ENCODE assay signal across 21 cellular contexts in genomic region chr4:76882630-76883029, GRCh38. TPM values are rescaled to one million over a fixed set of nuclear protein-coding genes. Genes with fewer than 3 reads are reported as not detected.
DNase-seq lines count a peak whose midpoint lies in the region; ATAC-seq, FAIRE-seq and TF ChIP-seq lines count a peak whose summit lies in the region.
"Had no signal": no experiment of that assay in that cellular context is flagged by ENCODE, and none has a peak within 500 bp of the region (broad histone marks: within the 10 kb centered on the region; RNA-seq: fewer than 3 reads in every experiment).

No MANE protein-coding gene starts in this region.

- H3K18ac ChIP-seq in IMR-90 (ENCODE audit: low read depth, low read length): peak overlapping the region; percentile 17; the same call in 1 of the 2 replicates

- TF ChIP-seq CTCF in IMR-90 (conservative IDR thresholded peaks at IDR 0.05; ENCODE audit: low read depth, low read length) (no peak), chondrocyte (IDR thresholded peaks at IDR 0.05) (no peak), osteocyte (IDR thresholded peaks at IDR 0.05) (no peak), pancreas (IDR thresholded peaks at IDR 0.05) (no peak)

- no peaks in the 10 kb centered on the region for H3K36me3 Mint-ChIP-seq in chondrocyte (ENCODE audit: low read depth)
- H3K36me3 Mint-ChIP-seq in osteocyte (ENCODE audit: unreplicated experiment): no peaks in the 10 kb centered on the region
- H3K36me3 Mint-ChIP-seq: CD4-positive, alpha-beta memory T cell had no signal

- H2AK9ac ChIP-seq in IMR-90 (replicated peaks; ENCODE audit: low read depth, low read length, poor library complexity): peak overlapping the region; percentile 45

- no peak overlapping the region for H3K4me2 ChIP-seq in IMR-90 (ENCODE audit: low read depth, low read length)
- H3K4me2 ChIP-seq: A549, BLaER1 had no signal

- H3K56ac ChIP-seq in IMR-90 (ENCODE audit: extremely low read depth, insufficient read depth, low read length): no peak overlapping the region

- in situ Hi-C loops in IMR-90 (cut with MboI; ENCODE audit: low sequenced_read_pairs): no loop called here

- H3K4me1 ChIP-seq in IMR-90 (ENCODE audit: control insufficient read depth, insufficient read depth, low read length) (peaks cover 7% of the 10 kb centered on the region; the same call in 1 of the 2 replicates), pancreas (peaks cover 0 to 5% (median 0%) of the 10 kb centered on the region in 3 donors)
- H3K4me1 ChIP-seq: A549, BLaER1, HAP-1, Peyer's patch had no signal

- POLR2A ChIA-PET in IMR-90 (lab: Charles Lee; ENCODE audit: unreplicated experiment): no interaction called here

- H2AK5ac ChIP-seq in IMR-90 (ENCODE audit: low read depth, low read length): peak overlapping the region; percentile 87

- H3K4me3 Mint-ChIP-seq in chondrocyte (ENCODE audit: unreplicated experiment) (no peak overlapping the region), osteocyte (ENCODE audit: unreplicated experiment) (no peak overlapping the region)
- H3K4me3 Mint-ChIP-seq: CD4-positive, alpha-beta memory T cell had no signal

- no peaks in the 10 kb centered on the region for H3K9me3 ChIP-seq in IMR-90 (ENCODE audit: control insufficient read depth, insufficient read depth, low read length)
- H3K9me3 ChIP-seq in pancreas: no peaks in the 10 kb centered on the region
- H3K9me3 ChIP-seq: A549, BLaER1, HAP-1, Peyer's patch had no signal

- peak overlapping the region; percentile 37 for H2BK5ac ChIP-seq in IMR-90 (ENCODE audit: low read depth, low read length, poor library complexity, severe bottlenecking)

- H3K27me3 Mint-ChIP-seq in chondrocyte (ENCODE audit: low read depth): no peaks in the 10 kb centered on the region
- no peaks in the 10 kb centered on the region for H3K27me3 Mint-ChIP-seq in osteocyte (ENCODE audit: unreplicated experiment)

- 67% methylated on average over 1 of the region's 2 CpGs; no CpG with 5 or more reads in 1 of the 2 experiments for WGBS in IMR-90 (ENCODE audit: extremely low coverage in 2 of 2, insufficient read length in 1 of 2), 2 experiments
- 94 to 95% methylated on average over 2 of the region's 2 CpGs for WGBS in pancreas, 2 donors

- H3K27me3 ChIP-seq in IMR-90 (ENCODE audit: control insufficient read depth, insufficient read depth, low read length): no peaks in the 10 kb centered on the region
- H3K27me3 ChIP-seq in pancreas: no peaks in the 10 kb centered on the region
- H3K27me3 ChIP-seq: BLaER1, Peyer's patch had no signal

- FAIRE-seq in pancreas (lab: Jason Lieb, UNC): no peak
- FAIRE-seq: A549 had no signal

- peak overlapping the region; percentile 9 for H2AFZ ChIP-seq in IMR-90 (replicated peaks; ENCODE audit: low read length, poor library complexity)
- H2AFZ ChIP-seq: GM23248 had no signal

- H3K23ac ChIP-seq in IMR-90 (ENCODE audit: low read depth, low read length): peak overlapping the region; percentile 64; the same call in 1 of the 2 replicates

- H3K36me3 ChIP-seq in IMR-90 (ENCODE audit: control insufficient read depth, insufficient read depth, low read length): no peaks in the 10 kb centered on the region
- H3K36me3 ChIP-seq in pancreas: no peaks in the 10 kb centered on the region
- H3K36me3 ChIP-seq: BLaER1, HAP-1, Peyer's patch had no signal

- peak overlapping the region; percentile 92 for H2BK15ac ChIP-seq in IMR-90 (ENCODE audit: low read depth, low read length)

- H4K5ac ChIP-seq in IMR-90 (ENCODE audit: low read depth, low read length): peak overlapping the region; percentile 44; the same call in 1 of the 2 replicates

- H3K9me3 Mint-ChIP-seq in chondrocyte (ENCODE audit: low read depth): no peaks in the 10 kb centered on the region
- H3K9me3 Mint-ChIP-seq in osteocyte (ENCODE audit: unreplicated experiment): no peaks in the 10 kb centered on the region
- H3K9me3 Mint-ChIP-seq: CD4-positive, alpha-beta memory T cell had no signal

- H3K27ac Mint-ChIP-seq in chondrocyte (ENCODE audit: unreplicated experiment): peak overlapping the region; percentile 38
- peak overlapping the region; percentile 63 for H3K27ac Mint-ChIP-seq in osteocyte (ENCODE audit: unreplicated experiment)
- H3K27ac Mint-ChIP-seq: CD4-positive, alpha-beta memory T cell had no signal

- no peaks in the 10 kb centered on the region for H3K79me1 ChIP-seq in IMR-90 (ENCODE audit: low read depth in 1 of 2, low read length in 2 of 2)

- H2BK20ac ChIP-seq in IMR-90 (ENCODE audit: low read depth, low read length): peak overlapping the region; percentile 73

- H2BK120ac ChIP-seq in IMR-90 (ENCODE audit: low read depth, low read length): peak overlapping the region; percentile 79

- H4K20me1 ChIP-seq in IMR-90 (ENCODE audit: insufficient read depth, low read length): no peaks in the 10 kb centered on the region
- H4K20me1 ChIP-seq: BLaER1 had no signal

- H3K9ac ChIP-seq in IMR-90 (ENCODE audit: low read depth, low read length): no peak overlapping the region
- H3K9ac ChIP-seq: BLaER1, GM23248 had no signal

- H3K27ac ChIP-seq in IMR-90 (ENCODE audit: insufficient read depth, low read length) (no peak overlapping the region; the same call in 1 of the 2 replicates), pancreas (no peak overlapping the region)
- H3K27ac ChIP-seq: A549, BLaER1, GM23248, Peyer's patch had no signal

- no peak for TF ChIP-seq POLR2A in IMR-90 (IDR thresholded peaks at IDR 0.05; ENCODE audit: low read depth, low read length)

- no TSS peak for BruUV-seq in IMR-90 (replicated peaks; lab: Mats Ljungman, UMichigan)

- H3K14ac ChIP-seq in IMR-90 (replicated peaks; ENCODE audit: low read depth, low read length): 0 out of 2 replicates have a peak overlapping the region, but pooled peaks have one; percentile 50

- ATAC-seq in IMR-90 (ENCODE audit: low read depth): no peak
- no peak for ATAC-seq in pancreas
- ATAC-seq: A549 had no signal

- no peak for TF ChIP-seq RAD21 in IMR-90 (IDR thresholded peaks at IDR 0.05; ENCODE audit: low read length)

- peaks cover 7% of the 10 kb centered on the region; the same call in 1 of the 2 replicates for H3K9me1 ChIP-seq in IMR-90 (ENCODE audit: insufficient read depth, low read length)

- dilution Hi-C loops in IMR-90 (cut with HindIII; ENCODE audit: low sequenced_read_pairs, unreplicated experiment): no loop called here

- DNase-seq in NCI-H748 (lab: John Stamatoyannopoulos, UW; ENCODE audit: unreplicated experiment) (peak; percentile 2), NCI-H748 treated with DMSO at 0.1 percent for 48 hours (lab: John Stamatoyannopoulos, UW) (no peak), IMR-90 (no peak), chondrocyte (ENCODE audit: low spot score) (no peak), osteocyte (ENCODE audit: extremely low spot score, unreplicated experiment) (no peak), pancreas (no peak), DMS114 treated with DMSO at 0.1 percent for 48 hours (lab: John Stamatoyannopoulos, UW; ENCODE audit: unreplicated experiment) (no peak)
- DNase-seq: Calu3; CD4-positive, alpha-beta memory T cell; GDM1; GM23248; NCI-H1092 treated with DMSO at 0.1 percent for 48 hours; NCI-H146; NCI-H2081 treated with DMSO at 0.1 percent for 48 hours; NCI-H524; Peyer's patch had no signal

- peak overlapping the region; percentile 83 for H3K4ac ChIP-seq in IMR-90 (ENCODE audit: low read depth, low read length)

- H3K4me3 ChIP-seq in IMR-90 (ENCODE audit: insufficient read depth, low read depth, low read length) (no peak overlapping the region), pancreas (no peak overlapping the region)
- H3K4me3 ChIP-seq: A549, BLaER1, GM23248, HAP-1, Peyer's patch had no signal

- H3K4me1 Mint-ChIP-seq in chondrocyte (ENCODE audit: low read depth) (peaks cover 25% of the 10 kb centered on the region), osteocyte (ENCODE audit: unreplicated experiment) (peaks cover 12% of the 10 kb centered on the region)
- H3K4me1 Mint-ChIP-seq: CD4-positive, alpha-beta memory T cell had no signal

- H4K91ac ChIP-seq in IMR-90 (ENCODE audit: insufficient read depth, low read depth, low read length): peak overlapping the region; percentile 81

- CTCF ChIA-PET in IMR-90 (lab: Yijun Ruan, JAX): interaction anchor here (1.4 kb wide), 1 partner anchor 12 kb away, joined by 3 read pairs; no protein-coding TSS in a partner anchor

- intact Hi-C loops in IMR-90 (cut with micrococcal nuclease) (loop anchor here (5.0 kb wide), 1 partner anchor 60 kb away; no protein-coding TSS in a partner anchor), pancreas (cut with DNase I) (no loop called here)

- peak overlapping the region in 1 of 2 experiments; percentile 56; a peak in 1 of 4 replicates for H4K8ac ChIP-seq in IMR-90 (ENCODE audit: low read depth in 2 of 2, low read length in 2 of 2)

TF ChIP-seq in IMR-90, 13 proteins besides CTCF, POLR2A, EP300 and RAD21:
- TF ChIP-seq NFE2L2 (IDR thresholded peaks at IDR 0.05; ENCODE audit: low read depth, low read length) (no peak), CEBPB (IDR thresholded peaks at IDR 0.05; ENCODE audit: low read depth, low read length) (no peak), SMC3 (IDR thresholded peaks at IDR 0.05; ENCODE audit: low read depth, low read length) (no peak)

RNA-seq across cellular contexts. Expression of gene SOWAHB, which starts 15.3 kb away (rescaled TPM):
- total RNA-seq in IMR-90 (2012; rRNA removed): under 0.01 TPM in 1 of 2 replicates, not detected in the other
- not detected in 2 replicates for polyA plus RNA-seq in IMR-90 (2012; rRNA removed)
- 0.01 and 0.02 TPM in 2 replicates for polyA plus RNA-seq in IMR-90 (2012; cell fraction: cytosol; rRNA removed)
- 0.02 and 0.03 TPM in 2 replicates for polyA plus RNA-seq in IMR-90 (2012; cell fraction: nucleus; rRNA removed; ENCODE audit: low replicate concordance)
- total RNA-seq in chondrocyte: 2.6 to 4.8 TPM (median 4.8 TPM) in 3 replicates
- 0.75 and 0.91 TPM in 2 replicates for total RNA-seq in osteocyte
- 1 to 10 TPM; 2.1 to 4.2 (median 2.9) TPM for total RNA-seq in pancreas
- polyA plus RNA-seq in pancreas: 1 to 10 TPM in 1 of 2 donors, under 1 TPM in 1; 0.53 to 1.2 TPM
- total RNA-seq: CD4-positive, alpha-beta memory T cell; Daoy; GM23248; LHCN-M2 had no signal
- polyA plus RNA-seq: CD4-positive, alpha-beta memory T cell; GM23248 had no signal
